24 cellular contexts compared by ENCODE assay signal in the genomic region with DNA sequence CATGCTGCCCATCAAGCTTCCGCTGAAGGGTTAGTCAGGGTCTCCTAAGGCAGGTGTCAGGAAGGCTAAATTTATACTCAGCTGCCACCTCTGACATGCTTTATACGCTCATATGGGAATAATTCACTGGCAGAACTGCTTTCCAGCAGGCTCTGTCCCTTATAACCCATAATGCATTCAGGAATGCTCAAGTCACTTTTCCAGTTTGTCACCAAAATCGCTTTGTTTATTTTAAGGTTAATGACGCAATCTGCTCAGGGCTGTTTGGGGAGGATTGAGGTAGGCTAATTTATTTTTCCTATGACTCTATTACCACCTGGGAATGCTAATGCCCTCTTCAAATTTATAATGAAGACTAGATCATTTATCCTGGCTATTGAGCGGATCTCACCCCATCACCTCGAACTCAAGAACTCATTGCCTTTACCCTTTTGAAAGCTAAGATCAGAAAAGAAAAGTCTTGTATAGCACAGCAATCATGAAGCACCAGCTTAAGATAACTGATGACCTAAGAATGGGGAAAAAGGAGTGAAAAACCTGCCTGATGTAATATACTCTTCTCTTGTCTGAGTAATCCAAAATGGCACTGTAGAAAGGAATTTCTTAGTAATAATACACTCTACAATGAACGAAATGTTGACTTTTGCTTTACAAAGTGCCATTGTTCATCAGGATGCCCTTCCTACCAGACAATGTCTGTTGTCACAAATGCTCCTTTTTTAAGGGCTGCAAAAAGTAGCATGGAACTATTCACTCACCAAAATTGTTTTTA.
DNase-seq lines count a peak whose midpoint lies in the region; ATAC-seq and TF ChIP-seq lines count a peak whose summit lies in the region.
"Had no signal": no experiment of that assay in that cellular context is flagged by ENCODE, and none has a peak within 500 bp of the region (broad histone marks: within the 10 kb centered on the region; RNA-seq: fewer than 3 reads in every experiment).

No MANE protein-coding gene starts in this region.

- H2AK5ac ChIP-seq in trophoblast cell (ENCODE audit: low read length): no peak overlapping the region

- H3K36me3 ChIP-seq in MG63 (no peaks in the 10 kb centered on the region), trophoblast cell (ENCODE audit: control insufficient read depth in 1 of 2, insufficient read depth in 2 of 2, low read length in 2 of 2) (no peaks in the 10 kb centered on the region), vagina (no peaks in the 10 kb centered on the region)
- H3K36me3 ChIP-seq: BLaER1 had no signal

- ATAC-seq in GM19328 (IDR thresholded peaks at IDR 0.05; ENCODE audit: unreplicated experiment) (no peak), HG02571 (IDR thresholded peaks at IDR 0.05; ENCODE audit: unreplicated experiment) (no peak)
- ATAC-seq: activated CD8-positive, alpha-beta T cell treated with anti-CD3 and anti-CD28 coated beads, Interleukin-2, amount 10 ng/mL, durations not matched to agents 7 days and 5 days; natural killer cell; T-helper 17 cell had no signal

- no peak overlapping the region for H3K14ac ChIP-seq in trophoblast cell (ENCODE audit: low read length)

- DNase-seq in Caki2 (ENCODE audit: low read depth): peak; percentile 4
- DNase-seq in MG63: no peak
- no peak for DNase-seq in dorsolateral prefrontal cortex
- DNase-seq in trophoblast cell: peak; percentile 66 to 98
- DNase-seq in NK-92 (lab: John Stamatoyannopoulos, UW; ENCODE audit: unreplicated experiment): no peak
- DNase-seq in vagina (ENCODE audit: extremely low spot score in 2 of 2): no peak
- DNase-seq: activated B cell treated with CpG ODN at 0.5 μM for 24 hours; activated CD8-positive, alpha-beta T cell treated with anti-CD3 and anti-CD28 coated beads, Interleukin-2, amount 10 ng/mL, durations not matched to agents 7 days and 5 days; activated T-cell treated with anti-CD3 and anti-CD28 coated beads, Interleukin-2, amount 50 U/mL, for 48 hours; cortex of kidney; foreskin fibroblast; HCEC 1CT; hypothalamus; kidney; mesenchymal stem cell; natural killer cell; NCI-H2081; NCI-H526; OCI-M1; T-helper 17 cell had no signal

- in situ Hi-C loops in Caki2 (cut with HindIII; ENCODE audit: low pct_unique_long_range_greater_than_20kb, low sequenced_read_pairs): no loop called here

- no peak overlapping the region for H4K12ac ChIP-seq in trophoblast cell (ENCODE audit: low read depth, low read length)

- peak overlapping the region; percentile 75 for H2BK5ac ChIP-seq in trophoblast cell (ENCODE audit: low read depth, low read length, poor library complexity)

- no peak overlapping the region for H3K18ac ChIP-seq in trophoblast cell (ENCODE audit: low read length)

- H3K9me3 ChIP-seq in MG63: no peaks in the 10 kb centered on the region; the same call in 1 of the 2 replicates
- no peaks in the 10 kb centered on the region for H3K9me3 ChIP-seq in trophoblast cell (ENCODE audit: insufficient read depth, low read depth, low read length)
- no peaks in the 10 kb centered on the region for H3K9me3 ChIP-seq in vagina
- H3K9me3 ChIP-seq: BLaER1 had no signal

- H3K23ac ChIP-seq in trophoblast cell (ENCODE audit: low read length): no peak overlapping the region

- intact Hi-C loops in dorsolateral prefrontal cortex (cut with DNase I): no loop called here
- intact Hi-C loops in vagina (cut with DNase I): no loop called here

- H3K4ac ChIP-seq in trophoblast cell (ENCODE audit: low read depth, low read length): no peak overlapping the region

- no peak overlapping the region for H2AFZ ChIP-seq in trophoblast cell (ENCODE audit: insufficient read depth, low read length, poor library complexity)
- H2AFZ ChIP-seq: parathyroid adenoma had no signal

- H3K4me2 ChIP-seq in trophoblast cell (ENCODE audit: low read length): no peak overlapping the region
- H3K4me2 ChIP-seq: BLaER1 had no signal

- peak overlapping the region; percentile 76 for H4K8ac ChIP-seq in trophoblast cell (ENCODE audit: low read depth, low read length)

- TF ChIP-seq CTCF in dorsolateral prefrontal cortex (IDR thresholded peaks at IDR 0.05 in 54 of 56, conservative IDR thresholded peaks at IDR 0.05 in 2 of 56; ENCODE audit: low read depth in 1 of 56, partially characterized antibody in 56 of 56) (no peak), vagina (IDR thresholded peaks at IDR 0.05) (no peak)

- WGBS in trophoblast cell (ENCODE audit: extremely low coverage, insufficient coverage, insufficient read length): no CpG with 5 or more reads among the region's 7 CpGs

- no peak for TF ChIP-seq POLR2A in vagina (IDR thresholded peaks at IDR 0.05)

- no peaks in the 10 kb centered on the region for H3K79me1 ChIP-seq in trophoblast cell (ENCODE audit: low read length)

- H3K27ac ChIP-seq in dorsolateral prefrontal cortex: peak overlapping the region in 56 of 59 donors; percentile 13 to 91 (median 72)
- H3K27ac ChIP-seq in trophoblast cell (ENCODE audit: low read depth, low read length): peak overlapping the region; percentile 43
- no peak overlapping the region for H3K27ac ChIP-seq in vagina
- H3K27ac ChIP-seq: BLaER1, parathyroid adenoma had no signal

- H3K4me1 ChIP-seq in trophoblast cell (ENCODE audit: control insufficient read depth in 1 of 2, insufficient read depth in 2 of 2, low read length in 2 of 2): peaks cover 5 to 7% of the 10 kb centered on the region in 2 experiments
- H3K4me1 ChIP-seq in vagina: peaks cover 9% of the 10 kb centered on the region
- H3K4me1 ChIP-seq: BLaER1, parathyroid adenoma had no signal

- peak overlapping the region; percentile 82 for H2BK120ac ChIP-seq in trophoblast cell (ENCODE audit: insufficient read depth, low read length, poor library complexity)

- H3K27me3 ChIP-seq in MG63 (no peaks in the 10 kb centered on the region), dorsolateral prefrontal cortex (no peaks in the 10 kb centered on the region), trophoblast cell (ENCODE audit: insufficient read depth, low read length) (no peaks in the 10 kb centered on the region), vagina (no peaks in the 10 kb centered on the region)
- H3K27me3 ChIP-seq: BLaER1 had no signal

- no peaks in the 10 kb centered on the region for H3K79me2 ChIP-seq in trophoblast cell (ENCODE audit: control insufficient read depth, insufficient read depth, low read length, poor library complexity)
- H3K79me2 ChIP-seq: parathyroid adenoma had no signal

- no peak overlapping the region for H2BK12ac ChIP-seq in trophoblast cell (ENCODE audit: low read length)

- H3K4me3 ChIP-seq in MG63: peak overlapping the region; percentile 41
- H3K4me3 ChIP-seq in dorsolateral prefrontal cortex: peak overlapping the region in 6 of 59 donors; percentile 17 to 46 (median 41)
- no peak overlapping the region for H3K4me3 ChIP-seq in trophoblast cell (ENCODE audit: low read depth, low read length)
- H3K4me3 ChIP-seq in vagina: no peak overlapping the region
- H3K4me3 ChIP-seq: BLaER1 had no signal

- peak overlapping the region; percentile 45 for H4K91ac ChIP-seq in trophoblast cell (ENCODE audit: low read depth, low read length)

- no peak overlapping the region for H3K9ac ChIP-seq in trophoblast cell (ENCODE audit: low read length)
- H3K9ac ChIP-seq: BLaER1, parathyroid adenoma had no signal

Comparison
In these comparisons a context has a peak if more than half of its experiments do, and no peak if none do; other contexts are left out.
1. DNase-seq: peak in Caki2 (single experiment) and trophoblast cell (2 of 2); none in MG63 (single experiment), dorsolateral prefrontal cortex (0 of 10), NK-92 (single experiment) and vagina (0 of 2).